36 cellular contexts compared by ENCODE assay signal in the genomic region with DNA sequence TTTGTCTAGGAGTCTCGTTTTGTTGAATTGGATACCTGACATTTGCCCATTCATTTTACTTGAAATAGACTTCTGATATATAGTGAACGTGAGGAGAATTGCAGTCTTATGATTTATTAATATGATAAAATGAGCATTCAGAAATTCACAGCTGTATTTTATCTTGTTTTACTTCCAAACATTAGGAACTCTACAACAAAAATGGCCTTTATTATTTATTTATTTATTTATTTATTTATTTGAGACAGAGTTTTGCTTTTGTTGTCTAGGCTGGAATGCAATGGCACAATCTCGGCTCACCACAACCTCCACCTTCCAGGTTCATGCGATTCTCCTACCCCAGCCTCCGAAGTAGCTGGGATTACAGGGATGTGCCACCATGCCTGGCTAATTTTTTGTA.
DNase-seq lines count a peak whose midpoint lies in the region; ATAC-seq, FAIRE-seq and TF ChIP-seq lines count a peak whose summit lies in the region.
"Had no signal": no experiment of that assay in that cellular context is flagged by ENCODE, and none has a peak within 500 bp of the region (broad histone marks: within the 10 kb centered on the region; RNA-seq: fewer than 3 reads in every experiment).

No MANE protein-coding gene starts in this region.

- H3K4me2 ChIP-seq in A549 (no peak overlapping the region), IMR-90 (ENCODE audit: low read depth, low read length) (no peak overlapping the region)
- H3K4me2 ChIP-seq: BLaER1; BLaER1 treated with 17β-estradiol and CSF1 and Interleukin-3, amounts not matched to agents 10 nM and 100 nM had no signal

- H3K27me3 Mint-ChIP-seq in T-helper 17 cell: no peaks in the 10 kb centered on the region
- H3K27me3 Mint-ChIP-seq: B cell; CD4-positive, alpha-beta memory T cell; CD4-positive, alpha-beta T cell; CD4-positive, CD25-positive, alpha-beta regulatory T cell; CD8-positive, alpha-beta memory T cell had no signal

- no peak overlapping the region for H3K4me3 Mint-ChIP-seq in T-helper 17 cell
- H3K4me3 Mint-ChIP-seq: B cell; CD14-positive monocyte; CD4-positive, alpha-beta memory T cell; CD4-positive, alpha-beta T cell; CD4-positive, CD25-positive, alpha-beta regulatory T cell; CD8-positive, alpha-beta memory T cell; CD8-positive, alpha-beta T cell had no signal

- intact Hi-C loops in IMR-90 (cut with micrococcal nuclease): loop anchor here (5.0 kb wide), 2 partner anchors 35 to 45 kb away; no protein-coding TSS in a partner anchor

- H4K5ac ChIP-seq in IMR-90 (ENCODE audit: low read depth, low read length): no peak overlapping the region

- no peak overlapping the region for H3K56ac ChIP-seq in IMR-90 (ENCODE audit: extremely low read depth, insufficient read depth, low read length)

- H3K4me3 ChIP-seq in A549 (no peak overlapping the region), HEK293 (ENCODE audit: low read depth, low read length) (no peak overlapping the region), IMR-90 (ENCODE audit: insufficient read depth, low read depth, low read length) (no peak overlapping the region)
- H3K4me3 ChIP-seq: BLaER1; BLaER1 treated with 17β-estradiol and CSF1 and Interleukin-3, amounts not matched to agents 10 nM and 100 nM had no signal

- TF ChIP-seq CTCF in A549 (IDR thresholded peaks at IDR 0.05): no peak
- no peak for TF ChIP-seq CTCF in HEK293 (tag by site-specific recombination; IDR thresholded peaks at IDR 0.05)
- no peak for TF ChIP-seq CTCF in IMR-90 (conservative IDR thresholded peaks at IDR 0.05; ENCODE audit: low read depth, low read length)

- no peaks in the 10 kb centered on the region; the same call in none of the 2 replicates for H4K20me1 ChIP-seq in IMR-90 (ENCODE audit: insufficient read depth, low read length)

- H3K27me3 ChIP-seq in IMR-90 (ENCODE audit: control insufficient read depth, insufficient read depth, low read length): no peaks in the 10 kb centered on the region
- H3K27me3 ChIP-seq: BE2C; BLaER1; BLaER1 treated with 17β-estradiol and CSF1 and Interleukin-3, amounts not matched to agents 10 nM and 100 nM had no signal

- 92% methylated on average over 5 of the region's 5 CpGs for WGBS in A549 (ENCODE audit: missing lambda C conversion rate)
- no CpG with 5 or more reads among the region's 5 CpGs for WGBS in IMR-90 (ENCODE audit: extremely low coverage in 2 of 2, insufficient read length in 1 of 2), 2 experiments

- no peak for DNase-seq in A549 (ENCODE audit: low read depth in 1 of 2, low spot score in 1 of 2)
- DNase-seq in IMR-90: no peak
- no peak for DNase-seq in frontal cortex (ENCODE audit: low spot score in 2 of 2)
- DNase-seq in T-helper 17 cell: no peak
- no peak for DNase-seq in hepatic stellate cell (ENCODE audit: low spot score)
- no peak for DNase-seq in globus pallidus (ENCODE audit: low spot score)
- DNase-seq: 8988T; ACHN; AML-193; BE2C; C1 segment of cervical spinal cord; Caco-2; Calu3; CD4-positive, alpha-beta memory T cell; CD4-positive, alpha-beta T cell; CD4-positive, CD25-positive, alpha-beta regulatory T cell; CD8-positive, alpha-beta memory T cell; CD8-positive, alpha-beta T cell; COR-L47; DMS 273 treated with DMSO at 0.1 percent for 48 hours; DMS153; DMS53; DMS79; DMS79 treated with DMSO at 0.1 percent for 48 hours; DND-41; EL had no signal

- POLR2A ChIA-PET in A549 (lab: Yijun Ruan, JAX) (no interaction called here), HEK293 (lab: Yijun Ruan, JAX) (interaction anchor here (0.6 kb wide), 1 partner anchor 211 kb away, joined by 7 read pairs; no protein-coding TSS in a partner anchor), IMR-90 (lab: Charles Lee; ENCODE audit: unreplicated experiment) (no interaction called here)

- peaks cover 4 to 54% of the 10 kb centered on the region in 2 experiments; a peak in 3 of 4 replicates for H3K79me1 ChIP-seq in IMR-90 (ENCODE audit: low read depth in 1 of 2, low read length in 2 of 2)

- H3K36me3 Mint-ChIP-seq in T-helper 17 cell (ENCODE audit: low read depth): peaks cover 3% of the 10 kb centered on the region

- H2AFZ ChIP-seq in IMR-90 (replicated peaks; ENCODE audit: low read length, poor library complexity): no peak overlapping the region

- BruUV-seq in IMR-90 (replicated peaks; lab: Mats Ljungman, UMichigan): no TSS peak

- H2BK20ac ChIP-seq in IMR-90 (ENCODE audit: low read depth, low read length): no peak overlapping the region

- FAIRE-seq in A549 (lab: Jason Lieb, UNC): no peak
- FAIRE-seq in frontal cortex (lab: Jason Lieb, UNC): peak; percentile 37
- FAIRE-seq: A204.1, D721Med had no signal

- in situ Hi-C loops in IMR-90 (cut with MboI; ENCODE audit: low sequenced_read_pairs): no loop called here

- no peak for TF ChIP-seq RAD21 in A549 (conservative IDR thresholded peaks at IDR 0.05 in 1 of 2, IDR thresholded peaks at IDR 0.05 in 1 of 2)
- TF ChIP-seq RAD21 in IMR-90 (IDR thresholded peaks at IDR 0.05; ENCODE audit: low read length): no peak

- no peak overlapping the region for H3K18ac ChIP-seq in IMR-90 (ENCODE audit: low read depth, low read length)

- H3K9ac ChIP-seq in IMR-90 (ENCODE audit: low read depth, low read length): no peak overlapping the region
- H3K9ac ChIP-seq: BLaER1; BLaER1 treated with 17β-estradiol and CSF1 and Interleukin-3, amounts not matched to agents 10 nM and 100 nM had no signal

- TF ChIP-seq EP300 in A549 (IDR thresholded peaks at IDR 0.05): no peak

- no peak for TF ChIP-seq POLR2A in A549 (IDR thresholded peaks at IDR 0.05; ENCODE audit: low read length)
- no peak for TF ChIP-seq POLR2A in IMR-90 (IDR thresholded peaks at IDR 0.05; ENCODE audit: low read depth, low read length)

- no peak overlapping the region for H2BK15ac ChIP-seq in IMR-90 (ENCODE audit: low read depth, low read length)

- H3K9me3 ChIP-seq in A549: no peaks in the 10 kb centered on the region
- H3K9me3 ChIP-seq in HEK293 (ENCODE audit: control insufficient read depth, insufficient read depth, low read depth, low read length): no peaks in the 10 kb centered on the region
- no peaks in the 10 kb centered on the region for H3K9me3 ChIP-seq in IMR-90 (ENCODE audit: control insufficient read depth, insufficient read depth, low read length)
- H3K9me3 ChIP-seq in T-helper 17 cell (ENCODE audit: control insufficient read depth, low read length, poor library complexity, severe bottlenecking): no peaks in the 10 kb centered on the region
- H3K9me3 ChIP-seq: BE2C; BLaER1; BLaER1 treated with 17β-estradiol and CSF1 and Interleukin-3, amounts not matched to agents 10 nM and 100 nM; Caco-2 had no signal

- no peak overlapping the region for H3K23ac ChIP-seq in IMR-90 (ENCODE audit: low read depth, low read length)

- no peak overlapping the region for H3K27ac ChIP-seq in A549
- no peak overlapping the region for H3K27ac ChIP-seq in HEK293 (ENCODE audit: extremely low read depth, low read depth, low read length)
- no peak overlapping the region for H3K27ac ChIP-seq in IMR-90 (ENCODE audit: insufficient read depth, low read length)
- H3K27ac ChIP-seq: 22Rv1; BLaER1; BLaER1 treated with 17β-estradiol and CSF1 and Interleukin-3, amounts not matched to agents 10 nM and 100 nM; C4-2B had no signal

- H4K8ac ChIP-seq in IMR-90 (ENCODE audit: low read depth in 2 of 2, low read length in 2 of 2): no peak overlapping the region; a peak in 1 of 4 replicates

- H3K14ac ChIP-seq in IMR-90 (replicated peaks; ENCODE audit: low read depth, low read length): no peak overlapping the region

- dilution Hi-C loops in IMR-90 (cut with HindIII; ENCODE audit: low sequenced_read_pairs, unreplicated experiment): no loop called here

- H3K36me3 ChIP-seq in HEK293 (ENCODE audit: control insufficient read depth in 2 of 2, insufficient read depth in 1 of 2, low read length in 2 of 2) (peaks cover 68 to 83% of the 10 kb centered on the region in 2 experiments), IMR-90 (ENCODE audit: control insufficient read depth, insufficient read depth, low read length) (peaks cover 30% of the 10 kb centered on the region)

- peak overlapping the region; percentile 61 for H2BK5ac ChIP-seq in IMR-90 (ENCODE audit: low read depth, low read length, poor library complexity, severe bottlenecking)

- H3K27ac Mint-ChIP-seq in T-helper 17 cell: no peak overlapping the region
- H3K27ac Mint-ChIP-seq: B cell; CD8-positive, alpha-beta T cell had no signal

- H3K4me1 Mint-ChIP-seq in T-helper 17 cell: peaks cover 7% of the 10 kb centered on the region
- H3K4me1 Mint-ChIP-seq: B cell, CD14-positive monocyte had no signal

- no peak overlapping the region for H2BK120ac ChIP-seq in IMR-90 (ENCODE audit: low read depth, low read length)

- H3K4me1 ChIP-seq in A549 (no peaks in the 10 kb centered on the region), HEK293 (ENCODE audit: control insufficient read depth, insufficient read depth, low read length) (no peaks in the 10 kb centered on the region), IMR-90 (ENCODE audit: control insufficient read depth, insufficient read depth, low read length) (peaks cover 5% of the 10 kb centered on the region; the same call in 1 of the 2 replicates)
- H3K4me1 ChIP-seq: BE2C; BLaER1; BLaER1 treated with 17β-estradiol and CSF1 and Interleukin-3, amounts not matched to agents 10 nM and 100 nM; Caco-2 had no signal

- CTCF ChIA-PET in A549 (lab: Yijun Ruan, JAX) (interaction anchor here (0.6 kb wide), 1 partner anchor 31 kb away, joined by 3 read pairs; no protein-coding TSS in a partner anchor), HEK293 (lab: Yijun Ruan, JAX) (no interaction called here), IMR-90 (lab: Yijun Ruan, JAX) (no interaction called here)

- H4K91ac ChIP-seq in IMR-90 (ENCODE audit: insufficient read depth, low read depth, low read length): no peak overlapping the region

- H2AK5ac ChIP-seq in IMR-90 (ENCODE audit: low read depth, low read length): peak overlapping the region; percentile 67; the same call in 1 of the 2 replicates

- peak overlapping the region; percentile 64; the same call in 1 of the 2 replicates for H3K4ac ChIP-seq in IMR-90 (ENCODE audit: low read depth, low read length)

- H2AK9ac ChIP-seq in IMR-90 (replicated peaks; ENCODE audit: low read depth, low read length, poor library complexity): no peak overlapping the region

- H3K9me1 ChIP-seq in IMR-90 (ENCODE audit: insufficient read depth, low read length): peaks cover 12% of the 10 kb centered on the region

- ATAC-seq in A549 (no peak), IMR-90 (ENCODE audit: low read depth) (no peak), T-helper 17 cell (no peak), GM18519 (IDR thresholded peaks at IDR 0.05; ENCODE audit: low FRiP score, unreplicated experiment) (no peak)
- ATAC-seq: CD8-positive, alpha-beta T cell had no signal

TF ChIP-seq in A549, 52 proteins besides CTCF, POLR2A, EP300 and RAD21:
- peak; percentile 35; the same call in 1 of the 2 replicates for TF ChIP-seq ZC3H11A (IDR thresholded peaks at IDR 0.05)
- TF ChIP-seq MAZ (IDR thresholded peaks at IDR 0.05; ENCODE audit: borderline replicate concordance, low read depth, low read length): no peak
TF ChIP-seq in A549: peak in this region for 1.

TF ChIP-seq in HEK293, 187 proteins besides CTCF, POLR2A, EP300 and RAD21 (continues in another document):
- TF ChIP-seq ZNF555 (tag by site-specific recombination; conservative IDR thresholded peaks at IDR 0.05): peak; percentile 38

TF ChIP-seq in IMR-90, 13 proteins besides CTCF, POLR2A, EP300 and RAD21 (continues in another document):
- TF ChIP-seq FOS (IDR thresholded peaks at IDR 0.05; ENCODE audit: low read depth, low read length) (no peak), MXI1 (IDR thresholded peaks at IDR 0.05; ENCODE audit: borderline replicate concordance, low read depth, low read length) (no peak)
